ENCODE assay signal across 8 cellular contexts in genomic region chr10:101353692-101354583, GRCh38. TPM values are rescaled to one million over a fixed set of nuclear protein-coding genes. Genes with fewer than 3 reads are reported as not detected.
DNase-seq lines count a peak whose midpoint lies in the region; ATAC-seq, FAIRE-seq and TF ChIP-seq lines count a peak whose summit lies in the region.

Gene BTRC (plus strand): TSS chr10:101354165. CDS start chr10:101354181, 16 bp downstream.

- peaks cover 33 to 39% (median 35%) of the 10 kb centered on the region in 3 donors for H3K4me1 Mint-ChIP-seq in T-cell

- H3K9me3 Mint-ChIP-seq in T-cell, result no peaks in the 10 kb centered on the region

- H3K27ac Mint-ChIP-seq in T-cell, result peak within 1 kb of the TSS; percentile 94 to 97

- H3K27ac ChIP-seq in adipose tissue (ENCODE audit: low read depth, low read length) (peak within 1 kb of the TSS; percentile 59), cardiac muscle cell (peak within 1 kb of the TSS; percentile 88), parathyroid adenoma (peak within 1 kb of the TSS; percentile 69), tibial nerve (peak within 1 kb of the TSS; percentile 39 to 93 (median 88))

- POLR2A ChIA-PET in T-cell (lab: Charles Lee), result no interaction called here

- CTCF ChIA-PET in T-cell (lab: Charles Lee), result interaction anchor here (0.6 to 1.2 kb wide), 4 partner anchors 12 to 200 kb away, joined by 3 to 7 read pairs (median 3); no protein-coding TSS in a partner anchor

- peak within 1 kb of the TSS; percentile 41 for H3K9ac ChIP-seq in parathyroid adenoma

- TF ChIP-seq POLR2A in GM12891 (IDR thresholded peaks at IDR 0.05; ENCODE audit: low read depth, low read length) (0 out of 2 replicates have a peak, but pooled peaks have one; percentile 28), tibial nerve (IDR thresholded peaks at IDR 0.05) (peak in 1 of 2 donors; percentile 70)

- 0% methylated on average over 62 to 70 of the region's 70 CpGs for WGBS in adipose tissue, 3 donors
- WGBS in tibial nerve, 2 donors, result 0% methylated on average over 65 to 68 of the region's 70 CpGs

- peaks cover 5% of the 10 kb centered on the region for H3K36me3 Mint-ChIP-seq in T-cell

- FAIRE-seq in GM12891 (lab: Jason Lieb, UNC), result peak; percentile 99

- peaks cover 11 to 12% of the 10 kb centered on the region in 2 donors for H3K27me3 Mint-ChIP-seq in T-cell

- TF ChIP-seq CTCF in cardiac muscle cell (IDR thresholded peaks at IDR 0.05; ENCODE audit: low read depth, low read length) (peak; percentile 2), parathyroid adenoma (IDR thresholded peaks at IDR 0.05) (peak; percentile 15), tibial nerve (IDR thresholded peaks at IDR 0.05) (peak in 2 of 5 experiments; percentile 6 to 7)

- H3K36me3 ChIP-seq in cardiac muscle cell (no peaks in the 10 kb centered on the region), parathyroid adenoma (ENCODE audit: control insufficient read depth, insufficient read depth, low read length) (no peaks in the 10 kb centered on the region), tibial nerve (peaks cover 0 to 4% (median 0%) of the 10 kb centered on the region in 3 donors)

- H3K27me3 ChIP-seq in cardiac muscle cell (no peaks in the 10 kb centered on the region), parathyroid adenoma (ENCODE audit: control insufficient read depth, insufficient read depth, low read length) (no peaks in the 10 kb centered on the region), tibial nerve (no peaks in the 10 kb centered on the region)

- H3K4me1 ChIP-seq in cardiac muscle cell (ENCODE audit: low read depth) (peaks cover 17% of the 10 kb centered on the region), parathyroid adenoma (peaks cover 4% of the 10 kb centered on the region), tibial nerve (peaks cover 0 to 18% (median 2%) of the 10 kb centered on the region in 4 donors)

- peak within 1 kb of the TSS; percentile 69 for H3K4me3 ChIP-seq in cardiac muscle cell
- peak within 1 kb of the TSS; percentile 79 for H3K4me3 ChIP-seq in parathyroid adenoma (ENCODE audit: low read depth, low read length)
- H3K4me3 ChIP-seq in tibial nerve, result peak within 1 kb of the TSS; percentile 70 to 97 (median 82)

- no peaks in the 10 kb centered on the region for H3K9me3 ChIP-seq in cardiac muscle cell (ENCODE audit: low read depth)
- H3K9me3 ChIP-seq in parathyroid adenoma (ENCODE audit: control insufficient read depth, low read length), result no peaks in the 10 kb centered on the region
- H3K9me3 ChIP-seq in tibial nerve, result no peaks in the 10 kb centered on the region

- peak within 1 kb of the TSS; percentile 94 to 98 (median 94) for H3K4me3 Mint-ChIP-seq in T-cell

- H3K79me2 ChIP-seq in parathyroid adenoma, result peaks cover 17% of the 10 kb centered on the region

- ATAC-seq in HG02840 (IDR thresholded peaks at IDR 0.05; ENCODE audit: low FRiP score, unreplicated experiment) (peak; percentile 91), T-cell (replicated peaks in 1 of 4) (peak; percentile 94 to 98 (median 96))

- H2AFZ ChIP-seq in parathyroid adenoma, result peak within 1 kb of the TSS; percentile 91

- TF ChIP-seq EP300 in tibial nerve (IDR thresholded peaks at IDR 0.05), result peak; percentile 90 to 99

- DNase-seq in GM12891 (ENCODE audit: insufficient read length, low spot score), result peak; percentile 87
- DNase-seq in NCI-H1436 treated with DMSO at 0.1 percent for 48 hours (lab: John Stamatoyannopoulos, UW), result peak; percentile 99
- peak; percentile 82 to 98 (median 95) for DNase-seq in T-cell
- DNase-seq in cardiac muscle cell (ENCODE audit: low read depth in 1 of 2, low spot score in 1 of 2), result peak; percentile 99 to 100
- DNase-seq in tibial nerve (ENCODE audit: low spot score in 2 of 2), result peak; percentile 83 to 93

- peak within 1 kb of the TSS; percentile 73 for H3K4me2 ChIP-seq in parathyroid adenoma (ENCODE audit: low read length)

TF ChIP-seq in GM12891, 5 proteins besides CTCF, POLR2A, EP300 and RAD21:
- peak; percentile 58 for TF ChIP-seq PAX5 (IDR thresholded peaks at IDR 0.05; ENCODE audit: insufficient read depth, low read length, severe bottlenecking)
- peak; percentile 86; the same call in 1 of the 2 replicates for TF ChIP-seq POU2F2 (IDR thresholded peaks at IDR 0.05; ENCODE audit: low read depth, low read length)
- TF ChIP-seq TAF1 (IDR thresholded peaks at IDR 0.05; ENCODE audit: low read depth, low read length), result no peak

RNA-seq across cellular contexts. Expression of gene BTRC, which starts in this region (rescaled TPM):
- polyA plus RNA-seq in GM12891 (2012; ENCODE audit: low read depth, missing spikeins), result 5.2 TPM
- total RNA-seq in T-cell (10 to 100 TPM; 15.7 to 23.2 (median 17.3) TPM), cardiac muscle cell (14.0 and 21.0 TPM in 2 replicates), tibial nerve (10 to 100 TPM in 1 of 4 donors, 1 to 10 TPM in 3; 7.9 to 14.2 (median 8.8) TPM)
- polyA plus RNA-seq in adipose tissue (1 to 10 TPM; 3.7 to 4.9 (median 4.4) TPM), cardiac muscle cell (21.7 and 22.3 TPM in 2 replicates)

Comparison
In these comparisons a context has a peak if more than half of its experiments do, and no peak if none do; other contexts are left out.
1. Peak in every context shown above with its lines: DNase-seq, ATAC-seq, H3K4me3 ChIP-seq and H3K27ac ChIP-seq.